Comparison of ENCODE assay signal across 23 cellular contexts in genomic region chr1:170705981-170706380, GRCh38. TPM values are rescaled to one million over a fixed set of nuclear protein-coding genes. Genes with fewer than 3 reads are reported as not detected.
DNase-seq lines count a peak whose midpoint lies in the region; ATAC-seq and TF ChIP-seq lines count a peak whose summit lies in the region.
"Had no signal": no experiment of that assay in that cellular context is flagged by ENCODE, and none has a peak within 500 bp of the region (broad histone marks: within the 10 kb centered on the region; RNA-seq: fewer than 3 reads in every experiment).

No MANE protein-coding gene starts in this region.

- H3K4me2 ChIP-seq in IMR-90 (ENCODE audit: low read depth, low read length) = no peak overlapping the region; the same call in 1 of the 2 replicates
- H3K4me2 ChIP-seq: BLaER1 treated with 17β-estradiol and CSF1 and Interleukin-3, amounts not matched to agents 10 nM and 100 nM; GM23338; KMS-11 had no signal

- no peak for TF ChIP-seq POLR2A in IMR-90 (IDR thresholded peaks at IDR 0.05; ENCODE audit: low read depth, low read length)
- TF ChIP-seq POLR2A in gastrocnemius medialis (IDR thresholded peaks at IDR 0.05) = no peak

- no peak overlapping the region for H4K91ac ChIP-seq in IMR-90 (ENCODE audit: insufficient read depth, low read depth, low read length)

- 0 out of 2 replicates have a peak overlapping the region, but pooled peaks have one; percentile 44 for H2BK20ac ChIP-seq in IMR-90 (ENCODE audit: low read depth, low read length)

- H3K27me3 ChIP-seq in ACC112 (ENCODE audit: insufficient read depth, low read length) (no peaks in the 10 kb centered on the region), IMR-90 (ENCODE audit: control insufficient read depth, insufficient read depth, low read length) (no peaks in the 10 kb centered on the region), gastrocnemius medialis (no peaks in the 10 kb centered on the region)
- H3K27me3 ChIP-seq: BLaER1 treated with 17β-estradiol and CSF1 and Interleukin-3, amounts not matched to agents 10 nM and 100 nM; SJSA1 had no signal

- H3K9me1 ChIP-seq in IMR-90 (ENCODE audit: insufficient read depth, low read length) = 0 out of 2 replicates have a peak, but pooled peaks cover 4% of the 10 kb centered on the region

- H4K5ac ChIP-seq in IMR-90 (ENCODE audit: low read depth, low read length) = no peak overlapping the region

- H3K9me3 ChIP-seq in IMR-90 (ENCODE audit: control insufficient read depth, insufficient read depth, low read length) (no peaks in the 10 kb centered on the region), gastrocnemius medialis (no peaks in the 10 kb centered on the region)
- H3K9me3 ChIP-seq: SJSA1 had no signal

- in situ Hi-C loops in IMR-90 (cut with MboI; ENCODE audit: low sequenced_read_pairs) (loop anchor here (25.0 kb wide), 1 partner anchor 1594 kb away; the partner anchor contains the start of gene ATP1B1), gastrocnemius medialis (cut with MboI; ENCODE audit: low sequenced_read_pairs in 4 of 4) (no loop called here)

- H3K4me3 ChIP-seq in ACC112 (ENCODE audit: low read depth, low read length) (no peak overlapping the region), IMR-90 (ENCODE audit: insufficient read depth, low read depth, low read length) (no peak overlapping the region), fibroblast of the aortic adventitia (ENCODE audit: low read depth, low read length) (no peak overlapping the region), gastrocnemius medialis (no peak overlapping the region)
- H3K4me3 ChIP-seq: BLaER1 treated with 17β-estradiol and CSF1 and Interleukin-3, amounts not matched to agents 10 nM and 100 nM; GM23338; SJSA1 had no signal

- H3K27ac ChIP-seq in ACC112 (ENCODE audit: low read depth, low read length) = peak overlapping the region; percentile 94
- no peak overlapping the region for H3K27ac ChIP-seq in IMR-90 (ENCODE audit: insufficient read depth, low read length)
- H3K27ac ChIP-seq in gastrocnemius medialis = peak overlapping the region; percentile 82 to 86 (median 85)
- H3K27ac ChIP-seq: BLaER1 treated with 17β-estradiol and CSF1 and Interleukin-3, amounts not matched to agents 10 nM and 100 nM; KMS-11; SJSA1 had no signal

- no peak overlapping the region; a peak in 1 of 4 replicates for H4K8ac ChIP-seq in IMR-90 (ENCODE audit: low read depth in 2 of 2, low read length in 2 of 2)

- intact Hi-C loops in IMR-90 (cut with micrococcal nuclease) (no loop called here), gastrocnemius medialis (cut with DNase I; ENCODE audit: low total_unique reads) (no loop called here)

- H2BK5ac ChIP-seq in IMR-90 (ENCODE audit: low read depth, low read length, poor library complexity, severe bottlenecking) = peak overlapping the region; percentile 96

- H4K20me1 ChIP-seq in IMR-90 (ENCODE audit: insufficient read depth, low read length) = no peaks in the 10 kb centered on the region
- H4K20me1 ChIP-seq: BLaER1 treated with 17β-estradiol and CSF1 and Interleukin-3, amounts not matched to agents 10 nM and 100 nM had no signal

- no peak overlapping the region for H3K23ac ChIP-seq in IMR-90 (ENCODE audit: low read depth, low read length)

- H2AK5ac ChIP-seq in IMR-90 (ENCODE audit: low read depth, low read length) = peak overlapping the region; percentile 49; the same call in 1 of the 2 replicates

- no peak overlapping the region; the same call in 1 of the 2 replicates for H3K4ac ChIP-seq in IMR-90 (ENCODE audit: low read depth, low read length)

- peaks cover 68% of the 10 kb centered on the region for H3K79me2 ChIP-seq in ACC112 (ENCODE audit: control insufficient read depth, insufficient read depth, low read length, unreplicated experiment)

- peak overlapping the region; percentile 2; the same call in 1 of the 2 replicates for H3K18ac ChIP-seq in IMR-90 (ENCODE audit: low read depth, low read length)

- BruUV-seq in IMR-90 (replicated peaks; lab: Mats Ljungman, UMichigan) = no TSS peak

- H2BK15ac ChIP-seq in IMR-90 (ENCODE audit: low read depth, low read length) = no peak overlapping the region

- H3K4me1 ChIP-seq in ACC112 (ENCODE audit: control insufficient read depth, insufficient read depth, low read length, unreplicated experiment) = peaks cover 94% of the 10 kb centered on the region
- H3K4me1 ChIP-seq in IMR-90 (ENCODE audit: control insufficient read depth, insufficient read depth, low read length) = peaks cover 8% of the 10 kb centered on the region
- H3K4me1 ChIP-seq in gastrocnemius medialis = peaks cover 34 to 60% of the 10 kb centered on the region in 2 donors

- H2AK9ac ChIP-seq in IMR-90 (replicated peaks; ENCODE audit: low read depth, low read length, poor library complexity) = no peak overlapping the region

- H2AFZ ChIP-seq in ACC112 (ENCODE audit: low read length, unreplicated experiment) (no peak overlapping the region), IMR-90 (replicated peaks; ENCODE audit: low read length, poor library complexity) (no peak overlapping the region)
- H2AFZ ChIP-seq: GM23338 had no signal

- H2BK120ac ChIP-seq in IMR-90 (ENCODE audit: low read depth, low read length) = peak overlapping the region; percentile 46; the same call in 1 of the 2 replicates

- dilution Hi-C loops in IMR-90 (cut with HindIII; ENCODE audit: low sequenced_read_pairs, unreplicated experiment) = no loop called here

- H3K79me1 ChIP-seq in IMR-90 (ENCODE audit: low read depth in 1 of 2, low read length in 2 of 2) = peaks cover 33 to 48% of the 10 kb centered on the region in 2 experiments

- no peak overlapping the region for H3K14ac ChIP-seq in IMR-90 (replicated peaks; ENCODE audit: low read depth, low read length)

- no peak for TF ChIP-seq RAD21 in IMR-90 (IDR thresholded peaks at IDR 0.05; ENCODE audit: low read length)

- ATAC-seq in IMR-90 (ENCODE audit: low read depth) (no peak), gastrocnemius medialis (no peak), HG03457 (IDR thresholded peaks at IDR 0.05; ENCODE audit: unreplicated experiment) (no peak)
- ATAC-seq: GM23338 had no signal

- POLR2A ChIA-PET in IMR-90 (lab: Charles Lee; ENCODE audit: unreplicated experiment) = no interaction called here

- H3K9ac ChIP-seq in IMR-90 (ENCODE audit: low read depth, low read length) = no peak overlapping the region
- H3K9ac ChIP-seq: BLaER1 treated with 17β-estradiol and CSF1 and Interleukin-3, amounts not matched to agents 10 nM and 100 nM; KMS-11 had no signal

- TF ChIP-seq CTCF in IMR-90 (conservative IDR thresholded peaks at IDR 0.05; ENCODE audit: low read depth, low read length) (no peak), fibroblast of the aortic adventitia (IDR thresholded peaks at IDR 0.05; ENCODE audit: insufficient read depth, low read length) (no peak), gastrocnemius medialis (IDR thresholded peaks at IDR 0.05 in 4 of 5, conservative IDR thresholded peaks at IDR 0.05 in 1 of 5) (no peak)

- CTCF ChIA-PET in IMR-90 (lab: Yijun Ruan, JAX) = no interaction called here

- H3K56ac ChIP-seq in IMR-90 (ENCODE audit: extremely low read depth, insufficient read depth, low read length) = no peak overlapping the region

- DNase-seq in IMR-90 (peak; percentile 26), fibroblast of the aortic adventitia (ENCODE audit: low read depth) (peak; percentile 76), gastrocnemius medialis (no peak), GM03348 (ENCODE audit: low spot score) (no peak), NCI-H510A (lab: John Stamatoyannopoulos, UW) (no peak)
- DNase-seq: AML-193; CD4-positive, alpha-beta T cell; DMS53; GF-D8; H9; MM.1S; NCI-H2029; NCI-H446 treated with DMSO at 0.1 percent for 48 hours; NCI-H526 treated with DMSO at 0.1 percent for 48 hours; Right ventricle myocardium superior; RPMI8226 had no signal

- peaks cover 6% of the 10 kb centered on the region for H3K36me3 ChIP-seq in ACC112 (ENCODE audit: insufficient read depth, low read length)
- peaks cover 1% of the 10 kb centered on the region for H3K36me3 ChIP-seq in IMR-90 (ENCODE audit: control insufficient read depth, insufficient read depth, low read length)
- no peaks in the 10 kb centered on the region for H3K36me3 ChIP-seq in gastrocnemius medialis
- H3K36me3 ChIP-seq: BLaER1 treated with 17β-estradiol and CSF1 and Interleukin-3, amounts not matched to agents 10 nM and 100 nM; SJSA1 had no signal

TF ChIP-seq in IMR-90, 13 proteins besides CTCF, POLR2A, EP300 and RAD21:
- TF ChIP-seq MAFK (IDR thresholded peaks at IDR 0.05; ENCODE audit: low read depth, low read length) (no peak), FOS (IDR thresholded peaks at IDR 0.05; ENCODE audit: low read depth, low read length) (no peak), SMC3 (IDR thresholded peaks at IDR 0.05; ENCODE audit: low read depth, low read length) (no peak), RFX5 (IDR thresholded peaks at IDR 0.05; ENCODE audit: low read depth, low read length) (no peak), BHLHE40 (IDR thresholded peaks at IDR 0.05; ENCODE audit: low read depth, low read length) (no peak), ELK1 (IDR thresholded peaks at IDR 0.05; ENCODE audit: borderline replicate concordance, low read depth, low read length) (no peak), MXI1 (IDR thresholded peaks at IDR 0.05; ENCODE audit: borderline replicate concordance, low read depth, low read length) (no peak), MAZ (IDR thresholded peaks at IDR 0.05; ENCODE audit: borderline replicate concordance, low read depth, low read length) (no peak), CHD1 (IDR thresholded peaks at IDR 0.05; ENCODE audit: low read depth, low read length) (no peak)

RNA-seq across cellular contexts. Expression of gene PRRX1, which starts 42.0 kb away (rescaled TPM):
- total RNA-seq in IMR-90 (2012; rRNA removed) (65.4 and 82.8 TPM in 2 replicates), fibroblast of the aortic adventitia (ENCODE audit: low replicate concordance) (411 and 679 TPM in 2 replicates), gastrocnemius medialis (100 to 1,000 TPM in 1 of 4 donors, 10 to 100 TPM in 3; 35.3 to 120 (median 64.3) TPM)
- polyA plus RNA-seq in IMR-90 (2012; rRNA removed) = 50.0 and 54.7 TPM in 2 replicates
- 21.0 and 21.4 TPM in 2 replicates for polyA plus RNA-seq in IMR-90 (2012; cell fraction: cytosol; rRNA removed)
- polyA plus RNA-seq in IMR-90 (2012; cell fraction: nucleus; rRNA removed; ENCODE audit: low replicate concordance) = 21.1 and 49.1 TPM in 2 replicates
- total RNA-seq: CD4-positive, alpha-beta T cell; GM23338; H9 had no signal
- polyA plus RNA-seq: IgD-negative memory B cell had no signal

Comparison
In these comparisons a context has a peak if more than half of its experiments do, and no peak if none do; other contexts are left out.
1. DNase-seq: peak in IMR-90 (single experiment) and fibroblast of the aortic adventitia (single experiment); none in gastrocnemius medialis (0 of 2), GM03348 (single experiment) and NCI-H510A (single experiment).